20 cellular contexts compared by ENCODE assay signal in genomic region chr11:20048246-20048645, GRCh38.
DNase-seq lines count a peak whose midpoint lies in the region; ATAC-seq and TF ChIP-seq lines count a peak whose summit lies in the region.
"Had no signal": no experiment of that assay in that cellular context is flagged by ENCODE, and none has a peak within 500 bp of the region (broad histone marks: within the 10 kb centered on the region; RNA-seq: fewer than 3 reads in every experiment).

No MANE protein-coding gene starts in this region.

- H3K9me3 ChIP-seq in right cardiac atrium (ENCODE audit: control insufficient read depth, low read length) (no peaks in the 10 kb centered on the region), tibial artery (no peaks in the 10 kb centered on the region)
- H3K9me3 ChIP-seq: esophagus squamous epithelium, tibial nerve had no signal

- WGBS in right cardiac atrium: 58% methylated on average over 3 of the region's 3 CpGs

- H3K27me3 ChIP-seq in right cardiac atrium (ENCODE audit: control insufficient read depth, insufficient read depth) (no peaks in the 10 kb centered on the region), tibial artery (no peaks in the 10 kb centered on the region)
- H3K27me3 ChIP-seq: esophagus squamous epithelium, tibial nerve had no signal

- H3K4me1 ChIP-seq in right cardiac atrium (ENCODE audit: control insufficient read depth, insufficient read depth, low read length): peaks cover 4% of the 10 kb centered on the region
- H3K4me1 ChIP-seq in tibial artery: peaks cover 0 to 67% (median 38%) of the 10 kb centered on the region in 4 donors

- peaks cover 64% of the 10 kb centered on the region for H3K36me3 Mint-ChIP-seq in chondrocyte (ENCODE audit: low read depth)
- peaks cover 66% of the 10 kb centered on the region for H3K36me3 Mint-ChIP-seq in WTC11

- CTCF ChIA-PET in WTC11 (lab: Charles Lee): interaction anchor here (3.3 to 5.3 kb wide), 2 partner anchors 24 to 95 kb away, joined by 18 to 38 read pairs; no protein-coding TSS in a partner anchor

- H3K27me3 Mint-ChIP-seq in chondrocyte (ENCODE audit: low read depth): no peaks in the 10 kb centered on the region
- H3K27me3 Mint-ChIP-seq in WTC11 (ENCODE audit: low read depth): no peaks in the 10 kb centered on the region
- H3K27me3 Mint-ChIP-seq: dendritic cell treated with granulocyte-macrophage colony-stimulating factor and Interleukin-4, amounts not matched to agents 40 ng/mL and 50 ng/mL, for 4 days had no signal

- H3K4me3 Mint-ChIP-seq in chondrocyte (ENCODE audit: unreplicated experiment) (peak overlapping the region; percentile 28), WTC11 (no peak overlapping the region)
- H3K4me3 Mint-ChIP-seq: activated CD4-positive, alpha-beta T cell treated with anti-CD3 and anti-CD28 coated beads, Interleukin-2, amount 10 ng/mL, durations not matched to agents 24 days and 14 days; dendritic cell treated with granulocyte-macrophage colony-stimulating factor and Interleukin-4, amounts not matched to agents 40 ng/mL and 50 ng/mL, for 4 days; naive thymus-derived CD8-positive, alpha-beta T cell had no signal

- peaks cover 30 to 81% (median 72%) of the 10 kb centered on the region in 3 donors for H3K36me3 ChIP-seq in tibial artery

- H3K9me3 Mint-ChIP-seq in chondrocyte (ENCODE audit: low read depth) (no peaks in the 10 kb centered on the region), WTC11 (no peaks in the 10 kb centered on the region)
- H3K9me3 Mint-ChIP-seq: activated CD4-positive, alpha-beta T cell treated with anti-CD3 and anti-CD28 coated beads, Interleukin-2, amount 10 ng/mL, durations not matched to agents 24 days and 14 days; dendritic cell treated with granulocyte-macrophage colony-stimulating factor and Interleukin-4, amounts not matched to agents 40 ng/mL and 50 ng/mL, for 4 days; naive thymus-derived CD8-positive, alpha-beta T cell had no signal

- POLR2A ChIA-PET in WTC11 (lab: Charles Lee): no interaction called here

- H3K4me3 ChIP-seq in right cardiac atrium (ENCODE audit: low read length) (peak overlapping the region; percentile 47), tibial artery (no peak overlapping the region)
- H3K4me3 ChIP-seq: esophagus squamous epithelium, PC-9, tibial nerve had no signal

- H3K4me1 Mint-ChIP-seq in chondrocyte (ENCODE audit: low read depth) (peaks cover 86% of the 10 kb centered on the region), WTC11 (peaks cover 37% of the 10 kb centered on the region)
- H3K4me1 Mint-ChIP-seq: activated CD4-positive, alpha-beta T cell treated with anti-CD3 and anti-CD28 coated beads, Interleukin-2, amount 10 ng/mL, durations not matched to agents 24 days and 14 days had no signal

- TF ChIP-seq CTCF in chondrocyte (IDR thresholded peaks at IDR 0.05) (no peak), tibial artery (IDR thresholded peaks at IDR 0.05) (no peak), WTC11 (IDR thresholded peaks at IDR 0.05) (no peak)

- intact Hi-C loops in Right ventricle myocardium inferior (cut with DNase I) (loop anchor here (2.0 kb wide), 2 partner anchors 65 to 95 kb away; no protein-coding TSS in a partner anchor), cardiac septum (cut with DNase I) (loop anchor here (2.0 to 5.0 kb wide), 3 partner anchors 44 to 64 kb away; no protein-coding TSS in a partner anchor), right cardiac atrium (cut with DNase I) (no loop called here), tibial artery (cut with DNase I; ENCODE audit: low total_unique reads) (no loop called here)

- H3K27ac ChIP-seq in right cardiac atrium (ENCODE audit: low read length) (peak overlapping the region; percentile 90), tibial artery (peak overlapping the region; percentile 33 to 50)
- H3K27ac ChIP-seq: C4-2B, PC-9, tibial nerve had no signal

- DNase-seq in Right ventricle myocardium inferior (ENCODE audit: missing footprints): no peak
- no peak for DNase-seq in cardiac septum (ENCODE audit: low spot score)
- no peak for DNase-seq in chondrocyte (ENCODE audit: low spot score)
- DNase-seq in right cardiac atrium: no peak
- no peak for DNase-seq in tibial artery
- no peak for DNase-seq in retina
- no peak for DNase-seq in WTC11 (ENCODE audit: low spot score)
- DNase-seq: activated CD4-positive, alpha-beta T cell treated with anti-CD3 and anti-CD28 coated beads, Interleukin-2, amount 10 ng/mL, durations not matched to agents 24 days and 14 days; activated naive CD4-positive, alpha-beta T cell; aorta; DMS 273 treated with DMSO at 0.1 percent for 48 hours; esophagus squamous epithelium; naive thymus-derived CD8-positive, alpha-beta T cell; NCI-H146; NCI-H82; PC-9 had no signal

- ATAC-seq in Right ventricle myocardium inferior: peak; percentile 3
- peak in 1 of 2 donors; percentile 10 for ATAC-seq in right cardiac atrium
- ATAC-seq in HG03469 (IDR thresholded peaks at IDR 0.05; ENCODE audit: unreplicated experiment): no peak
- no peak for ATAC-seq in WTC11
- ATAC-seq: naive thymus-derived CD8-positive, alpha-beta T cell had no signal

- H3K27ac Mint-ChIP-seq in chondrocyte (ENCODE audit: unreplicated experiment): peak overlapping the region; percentile 87
- no peak overlapping the region for H3K27ac Mint-ChIP-seq in WTC11
- H3K27ac Mint-ChIP-seq: activated CD4-positive, alpha-beta T cell treated with anti-CD3 and anti-CD28 coated beads, Interleukin-2, amount 10 ng/mL, durations not matched to agents 24 days and 14 days; dendritic cell treated with granulocyte-macrophage colony-stimulating factor and Interleukin-4, amounts not matched to agents 40 ng/mL and 50 ng/mL, for 4 days; naive thymus-derived CD8-positive, alpha-beta T cell had no signal

TF ChIP-seq in WTC11, 78 proteins besides CTCF, POLR2A, EP300 and RAD21:
- TF ChIP-seq USF2 (CRISPR knock-in tag; IDR thresholded peaks at IDR 0.05) (no peak), MLX (CRISPR knock-in tag; IDR thresholded peaks at IDR 0.05) (no peak), KAT7 (CRISPR knock-in tag; IDR thresholded peaks at IDR 0.05; ENCODE audit: borderline replicate concordance) (no peak), FOXP4 (CRISPR knock-in tag; IDR thresholded peaks at IDR 0.05) (no peak), SMAD4 (CRISPR knock-in tag; IDR thresholded peaks at IDR 0.05) (no peak), NR2C2 (CRISPR knock-in tag; IDR thresholded peaks at IDR 0.05) (no peak), E2F1 (CRISPR knock-in tag; IDR thresholded peaks at IDR 0.05) (no peak), TCF7 (CRISPR knock-in tag; IDR thresholded peaks at IDR 0.05; ENCODE audit: low read depth) (no peak), FOXK1 (CRISPR knock-in tag; IDR thresholded peaks at IDR 0.05) (no peak)

Comparison
In these comparisons a context has a peak if more than half of its experiments do, and no peak if none do; other contexts are left out.
1. intact Hi-C loops: an anchor here in Right ventricle myocardium inferior (2.0 kb wide) and cardiac septum (2.0 to 5.0 kb wide); none called in right cardiac atrium and tibial artery.